Comparison of ENCODE assay signal across 20 cellular contexts in genomic region chr1:29760165-29760564, GRCh38.
DNase-seq lines count a peak whose midpoint lies in the region; ATAC-seq and TF ChIP-seq lines count a peak whose summit lies in the region.
"Had no signal": no experiment of that assay in that cellular context is flagged by ENCODE, and none has a peak within 500 bp of the region (broad histone marks: within the 10 kb centered on the region; RNA-seq: fewer than 3 reads in every experiment).

No MANE protein-coding gene starts in this region.

- H3F3A ChIP-seq in neural cell (ENCODE audit: insufficient read depth, low read length, poor library complexity, severe bottlenecking) = no peaks in the 10 kb centered on the region

- peak; percentile 34 for TF ChIP-seq RAD21 in neural cell (conservative IDR thresholded peaks at IDR 0.05)

- no peaks in the 10 kb centered on the region for H3K79me2 ChIP-seq in neural cell (replicated peaks; ENCODE audit: insufficient read depth, low read length)

- no peaks in the 10 kb centered on the region for H3K9me2 ChIP-seq in neural cell (ENCODE audit: insufficient read depth, low read length)

- no peak for TF ChIP-seq CTCF in neural cell (IDR thresholded peaks at IDR 0.05; ENCODE audit: poor library complexity, severe bottlenecking)
- TF ChIP-seq CTCF in omental fat pad (IDR thresholded peaks at IDR 0.05) = no peak

- peak; percentile 62 for TF ChIP-seq EP300 in neural cell (conservative IDR thresholded peaks at IDR 0.05; ENCODE audit: poor library complexity, severe bottlenecking)

- H3K4me3 Mint-ChIP-seq in activated CD4-positive, alpha-beta T cell treated with anti-CD3 and anti-CD28 coated beads, Interleukin-2, amount 10 ng/mL, durations not matched to agents 24 days and 14 days = no peak overlapping the region
- H3K4me3 Mint-ChIP-seq: CD14-positive monocyte; CD4-positive, alpha-beta T cell; CD8-positive, alpha-beta memory T cell; HFFc6 had no signal

- no peak overlapping the region for H3K27ac Mint-ChIP-seq in activated CD4-positive, alpha-beta T cell treated with anti-CD3 and anti-CD28 coated beads, Interleukin-2, amount 10 ng/mL, durations not matched to agents 24 days and 14 days
- H3K27ac Mint-ChIP-seq: CD4-positive, alpha-beta T cell; CD8-positive, alpha-beta memory T cell; HFFc6 had no signal

- peak overlapping the region; percentile 14 for H3K4me2 ChIP-seq in neural cell (ENCODE audit: low read length)
- H3K4me2 ChIP-seq: A549; BLaER1 treated with 17β-estradiol and CSF1 and Interleukin-3, amounts not matched to agents 10 nM and 100 nM had no signal

- peak; percentile 13 for DNase-seq in activated CD4-positive, alpha-beta T cell treated with anti-CD3 and anti-CD28 coated beads, Interleukin-2, amount 10 ng/mL, durations not matched to agents 24 days and 14 days
- DNase-seq in activated CD4-positive, alpha-beta T cell treated with anti-CD3 and anti-CD28 coated beads for 1 hour = no peak
- DNase-seq in NCI-H69 (lab: John Stamatoyannopoulos, UW) (peak; percentile 1), middle frontal gyrus (ENCODE audit: extremely low spot score, low spot score) (no peak), omental fat pad (ENCODE audit: low spot score) (no peak)
- DNase-seq: 8988T; ACHN; AML-193; BE2C; CD4-positive, alpha-beta T cell; CD8-positive, alpha-beta memory T cell; DMS 273 treated with DMSO at 0.1 percent for 48 hours; DMS79 treated with DMSO at 0.1 percent for 48 hours; GOT3; HFFc6 had no signal

- H3K27me3 ChIP-seq in neural cell (ENCODE audit: insufficient read depth, low read depth, low read length) = no peaks in the 10 kb centered on the region
- H3K27me3 ChIP-seq: BE2C; BLaER1 treated with 17β-estradiol and CSF1 and Interleukin-3, amounts not matched to agents 10 nM and 100 nM had no signal

- H3K9me3 Mint-ChIP-seq in activated CD4-positive, alpha-beta T cell treated with anti-CD3 and anti-CD28 coated beads, Interleukin-2, amount 10 ng/mL, durations not matched to agents 24 days and 14 days = no peaks in the 10 kb centered on the region
- H3K9me3 Mint-ChIP-seq: CD4-positive, alpha-beta T cell; CD8-positive, alpha-beta memory T cell; HFFc6 had no signal

- no peaks in the 10 kb centered on the region for H4K20me1 ChIP-seq in neural cell (ENCODE audit: insufficient read depth)

- ATAC-seq in omental fat pad (ENCODE audit: low FRiP score) = no peak
- ATAC-seq: A549 had no signal

- no peaks in the 10 kb centered on the region for H3K36me3 ChIP-seq in neural cell (ENCODE audit: insufficient read depth, low read length)
- H3K36me3 ChIP-seq: BE2C; BLaER1 treated with 17β-estradiol and CSF1 and Interleukin-3, amounts not matched to agents 10 nM and 100 nM; HAP-1 had no signal

- peaks cover 16% of the 10 kb centered on the region for H3K27me3 Mint-ChIP-seq in activated CD4-positive, alpha-beta T cell treated with anti-CD3 and anti-CD28 coated beads, Interleukin-2, amount 10 ng/mL, durations not matched to agents 24 days and 14 days

- no peaks in the 10 kb centered on the region for H3K36me3 Mint-ChIP-seq in activated CD4-positive, alpha-beta T cell treated with anti-CD3 and anti-CD28 coated beads, Interleukin-2, amount 10 ng/mL, durations not matched to agents 24 days and 14 days (ENCODE audit: low read depth)
- H3K36me3 Mint-ChIP-seq: CD14-positive monocyte; CD8-positive, alpha-beta memory T cell had no signal

- H3K27ac ChIP-seq in neural cell (ENCODE audit: low read length) = peak overlapping the region; percentile 45
- H3K27ac ChIP-seq: A549; BLaER1 treated with 17β-estradiol and CSF1 and Interleukin-3, amounts not matched to agents 10 nM and 100 nM had no signal

- no peaks in the 10 kb centered on the region for H3K4me1 Mint-ChIP-seq in activated CD4-positive, alpha-beta T cell treated with anti-CD3 and anti-CD28 coated beads, Interleukin-2, amount 10 ng/mL, durations not matched to agents 24 days and 14 days
- H3K4me1 Mint-ChIP-seq: CD14-positive monocyte; CD8-positive, alpha-beta memory T cell had no signal

- no peak overlapping the region for H2AFZ ChIP-seq in neural cell (ENCODE audit: low read depth, low read length)

- intact Hi-C loops in activated CD4-positive, alpha-beta T cell treated with anti-CD3 and anti-CD28 coated beads, Interleukin-2, amount 10 ng/mL, durations not matched to agents 24 days and 14 days (cut with micrococcal nuclease) = no loop called here

- H3K9ac ChIP-seq in neural cell (ENCODE audit: low read length) = no peak overlapping the region
- H3K9ac ChIP-seq: BLaER1 treated with 17β-estradiol and CSF1 and Interleukin-3, amounts not matched to agents 10 nM and 100 nM had no signal

- H3K9me3 ChIP-seq in neural cell (ENCODE audit: low read length) = no peaks in the 10 kb centered on the region
- H3K9me3 ChIP-seq: A549, BE2C, HAP-1 had no signal

- H3K4me3 ChIP-seq in neural cell (ENCODE audit: low read length) = peak overlapping the region; percentile 5
- H3K4me3 ChIP-seq: A549; BLaER1 treated with 17β-estradiol and CSF1 and Interleukin-3, amounts not matched to agents 10 nM and 100 nM; HAP-1 had no signal

TF ChIP-seq in neural cell, 6 proteins besides CTCF, POLR2A, EP300 and RAD21:
- peak; percentile 77 for TF ChIP-seq POLR2AphosphoS5 (IDR thresholded peaks at IDR 0.05)
- TF ChIP-seq REST (IDR thresholded peaks at IDR 0.05; ENCODE audit: borderline replicate concordance) = peak; percentile 64
- no peak for TF ChIP-seq SMC3 (conservative IDR thresholded peaks at IDR 0.05; ENCODE audit: poor library complexity)
- TF ChIP-seq TAF1 (IDR thresholded peaks at IDR 0.05; ENCODE audit: low read depth) = no peak
- TF ChIP-seq EZH2 (IDR thresholded peaks at IDR 0.05; ENCODE audit: borderline replicate concordance, insufficient read depth, low read length, poor library complexity, severe bottlenecking) = no peak
- TF ChIP-seq MXI1 (conservative IDR thresholded peaks at IDR 0.05; ENCODE audit: poor library complexity, severe bottlenecking) = no peak
TF ChIP-seq in neural cell: peak in this region for 2.

Comparison
In these comparisons a context has a peak if more than half of its experiments do, and no peak if none do; other contexts are left out.
1. DNase-seq: peak in activated CD4-positive, alpha-beta T cell treated with anti-CD3 and anti-CD28 coated beads, Interleukin-2, amount 10 ng/mL, durations not matched to agents 24 days and 14 days (single experiment) and NCI-H69 (single experiment); none in activated CD4-positive, alpha-beta T cell treated with anti-CD3 and anti-CD28 coated beads for 1 hour (single experiment), middle frontal gyrus (single experiment) and omental fat pad (single experiment).